In the genomic region with DNA sequence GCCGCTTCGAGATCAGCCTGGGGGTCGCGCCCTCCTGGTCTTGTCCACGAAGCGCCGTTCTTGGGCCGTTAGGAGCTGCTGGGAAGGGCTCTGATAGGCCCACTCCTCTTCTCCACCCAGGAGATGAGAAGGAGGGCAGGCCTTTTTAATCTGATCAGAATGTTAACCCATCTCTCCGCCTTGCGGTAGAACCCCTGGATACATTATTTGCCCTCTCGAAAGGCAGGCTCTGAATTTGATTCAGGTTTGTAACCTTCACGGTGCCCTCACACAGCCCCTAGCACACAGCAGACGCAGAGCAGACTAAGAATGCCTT, we compare ENCODE assay signal across 8 cellular contexts. TPM values are rescaled to one million over a fixed set of nuclear protein-coding genes. Genes with fewer than 3 reads are reported as not detected.
A peak's percentile ranks its signal among the peaks of the same experiment; 100 is the strongest.
DNase-seq lines count a peak whose midpoint lies in the region; ATAC-seq and TF ChIP-seq lines count a peak whose summit lies in the region.

A gene (plus strand): TSS at position 43 of the 316 bp plus-strand sequence. CDS start 9,741 bp downstream, outside the sequence.

- peak within 1 kb of the TSS; percentile 84 to 90 (median 87) for H3K4me3 Mint-ChIP-seq in nephron

- ATAC-seq in HG02970 (IDR thresholded peaks at IDR 0.05; ENCODE audit: low FRiP score, unreplicated experiment) (no peak), GM19328 (IDR thresholded peaks at IDR 0.05; ENCODE audit: unreplicated experiment) (no peak)

- TF ChIP-seq CTCF in OCI-LY7 (conservative IDR thresholded peaks at IDR 0.05; ENCODE audit: low read length) (no peak), nephron (IDR thresholded peaks at IDR 0.05; ENCODE audit: unreplicated experiment in 3 of 3) (no peak)

- POLR2A ChIA-PET in OCI-LY7 (lab: Charles Lee): interaction anchor here (1.1 to 1.2 kb wide), 2 partner anchors 10 to 186 kb away, joined by 3 to 7 read pairs; no protein-coding TSS in a partner anchor

- H3K4me1 Mint-ChIP-seq in nephron: peaks cover 5% of the 10 kb centered on the region

- peak within 1 kb of the TSS; percentile 91 for H2AFZ ChIP-seq in OCI-LY7 (ENCODE audit: low read length)

- H3K9ac ChIP-seq in BLaER1 treated with 17β-estradiol and CSF1 and Interleukin-3, amounts not matched to agents 10 nM and 100 nM: peak within 1 kb of the TSS; percentile 75 to 86 (median 80)
- H3K9ac ChIP-seq in endocrine pancreas (ENCODE audit: control insufficient read depth, insufficient read depth, low read length): peak within 1 kb of the TSS; percentile 94

- H3K36me3 Mint-ChIP-seq in nephron (ENCODE audit: low read depth): peaks cover 13% of the 10 kb centered on the region

- CTCF ChIA-PET in OCI-LY7 (lab: Charles Lee; ENCODE audit: unreplicated experiment): interaction anchor here (0.7 to 1.5 kb wide), 2 partner anchors 150 to 338 kb away, joined by 3 to 4 read pairs; no protein-coding TSS in a partner anchor

- H3K27ac ChIP-seq in BLaER1 treated with 17β-estradiol and CSF1 and Interleukin-3, amounts not matched to agents 10 nM and 100 nM: peak within 1 kb of the TSS; percentile 55 to 83 (median 79)
- no peak within 1 kb of the TSS for H3K27ac ChIP-seq in OCI-LY7 (ENCODE audit: low read depth, low read length, poor library complexity, severe bottlenecking)

- H3K27me3 Mint-ChIP-seq in nephron (ENCODE audit: low read depth): no peaks in the 10 kb centered on the region

- peak within 1 kb of the TSS; percentile 53 to 70 (median 62) for H3K4me3 ChIP-seq in BLaER1 treated with 17β-estradiol and CSF1 and Interleukin-3, amounts not matched to agents 10 nM and 100 nM
- peak within 1 kb of the TSS; percentile 65 for H3K4me3 ChIP-seq in OCI-LY7 (ENCODE audit: low read depth, low read length, poor library complexity, severe bottlenecking)
- peak within 1 kb of the TSS; percentile 73 for H3K4me3 ChIP-seq in endocrine pancreas (ENCODE audit: control insufficient read depth, insufficient read depth, low read length)

- intact Hi-C loops in OCI-LY7 (cut with micrococcal nuclease; ENCODE audit: unreplicated experiment): loop anchor here (2.0 to 10.0 kb wide), 4 partner anchors 338 to 964 kb away; no protein-coding TSS in a partner anchor

- no TSS peak for BruUV-seq in OCI-LY7 (replicated peaks; lab: Mats Ljungman, UMichigan)

- H3K27ac Mint-ChIP-seq in nephron: peak within 1 kb of the TSS; percentile 89 to 98 (median 95)

- peaks cover 4 to 14% (median 7%) of the 10 kb centered on the region in 10 experiments; a peak in 15 of 20 replicates for H3K4me1 ChIP-seq in BLaER1 treated with 17β-estradiol and CSF1 and Interleukin-3, amounts not matched to agents 10 nM and 100 nM
- H3K4me1 ChIP-seq in OCI-LY7 (ENCODE audit: insufficient read depth, low read length, poor library complexity, severe bottlenecking) (peaks cover 10% of the 10 kb centered on the region), endocrine pancreas (ENCODE audit: control insufficient read depth, insufficient read depth, low read length) (no peaks in the 10 kb centered on the region)

- H3K9me2 ChIP-seq in OCI-LY7 (ENCODE audit: insufficient read depth, low read length): no peaks in the 10 kb centered on the region

- peaks cover 10 to 20% (median 14%) of the 10 kb centered on the region in 11 experiments; a peak in 20 of 22 replicates for H3K9me3 ChIP-seq in BLaER1 treated with 17β-estradiol and CSF1 and Interleukin-3, amounts not matched to agents 10 nM and 100 nM (replicated peaks in 1 of 11)
- no peaks in the 10 kb centered on the region for H3K9me3 ChIP-seq in OCI-LY7 (ENCODE audit: low read length)
- H3K9me3 ChIP-seq in endocrine pancreas (ENCODE audit: control insufficient read depth, low read length): no peaks in the 10 kb centered on the region

- no peaks in the 10 kb centered on the region; a peak in 1 of 22 replicates for H3K36me3 ChIP-seq in BLaER1 treated with 17β-estradiol and CSF1 and Interleukin-3, amounts not matched to agents 10 nM and 100 nM
- H3K36me3 ChIP-seq in OCI-LY7 (ENCODE audit: insufficient read depth, low read length): no peaks in the 10 kb centered on the region
- H3K36me3 ChIP-seq in endocrine pancreas (ENCODE audit: control insufficient read depth, insufficient read depth, low read length): no peaks in the 10 kb centered on the region

- no peaks in the 10 kb centered on the region for H4K20me1 ChIP-seq in BLaER1 treated with 17β-estradiol and CSF1 and Interleukin-3, amounts not matched to agents 10 nM and 100 nM
- H4K20me1 ChIP-seq in OCI-LY7 (ENCODE audit: insufficient read depth, low read length): no peaks in the 10 kb centered on the region

- DNase-seq in OCI-LY7 (ENCODE audit: low spot score) (no peak), NCI-H2107 (lab: John Stamatoyannopoulos, UW) (no peak), globus pallidus (ENCODE audit: low spot score) (no peak)

- no peaks in the 10 kb centered on the region for H3K79me2 ChIP-seq in OCI-LY7 (ENCODE audit: insufficient read depth, low read depth, low read length)

- H3K9me3 Mint-ChIP-seq in nephron: peaks cover 14% of the 10 kb centered on the region

- peak within 1 kb of the TSS; percentile 72 to 96 (median 88) for H3K4me2 ChIP-seq in BLaER1 treated with 17β-estradiol and CSF1 and Interleukin-3, amounts not matched to agents 10 nM and 100 nM
- H3K4me2 ChIP-seq in OCI-LY7 (ENCODE audit: low read length): peak within 1 kb of the TSS; percentile 70

- no peaks in the 10 kb centered on the region for H3K27me3 ChIP-seq in BLaER1 treated with 17β-estradiol and CSF1 and Interleukin-3, amounts not matched to agents 10 nM and 100 nM
- no peaks in the 10 kb centered on the region for H3K27me3 ChIP-seq in endocrine pancreas (ENCODE audit: control insufficient read depth, insufficient read depth, low read length)

RNA-seq across cellular contexts. Expression of the gene that starts here (rescaled TPM):
- total RNA-seq in OCI-LY7 (2014; rRNA removed; shearing (Covaris generic)): not detected in 2 replicates
- total RNA-seq in OCI-LY7 (2022): not detected in 2 replicates
